In genomic region chr20:62374431-62375152, GRCh38 we compare ENCODE assay signal across 1 cellular context.
TF ChIP-seq lines count a peak whose summit lies in the region.

No MANE protein-coding gene starts in this region.

TF ChIP-seq in H1, 55 proteins besides CTCF, POLR2A, EP300 and RAD21:
- TF ChIP-seq MAFK (IDR thresholded peaks at IDR 0.05; ENCODE audit: low read depth, low read length) (no peak), KDM1A (IDR thresholded peaks at IDR 0.05; ENCODE audit: borderline replicate concordance, low read length) (no peak), RBBP5 (IDR thresholded peaks at IDR 0.05; ENCODE audit: borderline replicate concordance, low read depth, low read length) (no peak), CBX8 (IDR thresholded peaks at IDR 0.05; ENCODE audit: borderline replicate concordance, low read depth, low read length) (no peak), BACH1 (IDR thresholded peaks at IDR 0.05; ENCODE audit: low read length) (no peak), KDM5A (IDR thresholded peaks at IDR 0.05; ENCODE audit: low read length) (no peak), RFX5 (IDR thresholded peaks at IDR 0.05; ENCODE audit: borderline replicate concordance, low read depth, low read length) (no peak), CHD2 (IDR thresholded peaks at IDR 0.05; ENCODE audit: low read length) (no peak), SRF (IDR thresholded peaks at IDR 0.05; ENCODE audit: low read depth, low read length) (no peak), TCF12 (IDR thresholded peaks at IDR 0.05; ENCODE audit: low read depth, low read length) (no peak), GTF2F1 (IDR thresholded peaks at IDR 0.05; ENCODE audit: borderline replicate concordance, low read depth, low read length) (no peak), SIRT6 (IDR thresholded peaks at IDR 0.05; ENCODE audit: low read length) (no peak), FOSL1 (IDR thresholded peaks at IDR 0.05; ENCODE audit: insufficient read depth, low read depth, low read length) (no peak), GABPA (IDR thresholded peaks at IDR 0.05; ENCODE audit: borderline replicate concordance, insufficient read depth, low read length) (no peak)
